ENCODE assay signal across 1 cellular context in the genomic region with DNA sequence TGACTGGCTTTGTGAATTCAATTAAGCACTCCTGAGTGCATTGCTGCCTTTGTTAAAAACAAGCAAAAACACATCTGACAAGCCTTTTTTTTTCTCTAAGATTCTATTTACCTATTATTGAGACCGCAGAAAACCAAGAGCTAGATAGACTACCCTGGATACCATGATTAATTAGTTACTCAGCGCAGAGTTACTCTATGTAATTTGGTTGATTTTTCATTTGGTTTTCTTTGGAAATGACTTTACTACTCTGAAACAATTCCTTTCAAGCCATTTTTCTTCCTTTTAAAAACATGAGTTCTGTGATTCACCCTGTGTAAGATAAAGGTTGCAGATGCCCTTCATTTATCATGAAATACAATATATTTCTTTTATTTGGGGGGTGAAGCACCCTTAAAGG.
TF ChIP-seq lines count a peak whose summit lies in the region.

No MANE protein-coding gene starts in this region.

TF ChIP-seq in HepG2, 621 proteins besides CTCF, POLR2A, EP300 and RAD21:
- TF ChIP-seq, protein P1, sequence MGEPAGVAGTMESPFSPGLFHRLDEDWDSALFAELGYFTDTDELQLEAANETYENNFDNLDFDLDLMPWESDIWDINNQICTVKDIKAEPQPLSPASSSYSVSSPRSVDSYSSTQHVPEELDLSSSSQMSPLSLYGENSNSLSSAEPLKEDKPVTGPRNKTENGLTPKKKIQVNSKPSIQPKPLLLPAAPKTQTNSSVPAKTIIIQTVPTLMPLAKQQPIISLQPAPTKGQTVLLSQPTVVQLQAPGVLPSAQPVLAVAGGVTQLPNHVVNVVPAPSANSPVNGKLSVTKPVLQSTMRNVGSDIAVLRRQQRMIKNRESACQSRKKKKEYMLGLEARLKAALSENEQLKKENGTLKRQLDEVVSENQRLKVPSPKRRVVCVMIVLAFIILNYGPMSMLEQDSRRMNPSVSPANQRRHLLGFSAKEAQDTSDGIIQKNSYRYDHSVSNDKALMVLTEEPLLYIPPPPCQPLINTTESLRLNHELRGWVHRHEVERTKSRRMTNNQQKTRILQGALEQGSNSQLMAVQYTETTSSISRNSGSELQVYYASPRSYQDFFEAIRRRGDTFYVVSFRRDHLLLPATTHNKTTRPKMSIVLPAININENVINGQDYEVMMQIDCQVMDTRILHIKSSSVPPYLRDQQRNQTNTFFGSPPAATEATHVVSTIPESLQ (CRISPR knock-in tag; conservative IDR thresholded peaks at IDR 0.05) = no peak
- no peak for TF ChIP-seq ZNF484 (CRISPR knock-in tag; IDR thresholded peaks at IDR 0.05; ENCODE audit: borderline replicate concordance, low read depth)
- no peak for TF ChIP-seq ZNF737 (CRISPR knock-in tag; IDR thresholded peaks at IDR 0.05; ENCODE audit: borderline replicate concordance)
- TF ChIP-seq ZNF614 (CRISPR knock-in tag; IDR thresholded peaks at IDR 0.05; ENCODE audit: borderline replicate concordance) = no peak
- no peak for TF ChIP-seq HNRNPH1 (optimal IDR thresholded peaks at IDR 0.05; ENCODE audit: low read depth, low read length)
- no peak for TF ChIP-seq PITX1 (CRISPR knock-in tag; IDR thresholded peaks at IDR 0.05)
- no peak for TF ChIP-seq JUN (CRISPR knock-in tag; IDR thresholded peaks at IDR 0.05)
- no peak for TF ChIP-seq YEATS4 (CRISPR knock-in tag; IDR thresholded peaks at IDR 0.05; ENCODE audit: borderline replicate concordance)
- TF ChIP-seq SP140L (CRISPR knock-in tag; IDR thresholded peaks at IDR 0.05; ENCODE audit: borderline replicate concordance) = no peak
- TF ChIP-seq ZNF660 (CRISPR knock-in tag; IDR thresholded peaks at IDR 0.05; ENCODE audit: borderline replicate concordance, low read depth) = no peak
- TF ChIP-seq, protein P2, sequence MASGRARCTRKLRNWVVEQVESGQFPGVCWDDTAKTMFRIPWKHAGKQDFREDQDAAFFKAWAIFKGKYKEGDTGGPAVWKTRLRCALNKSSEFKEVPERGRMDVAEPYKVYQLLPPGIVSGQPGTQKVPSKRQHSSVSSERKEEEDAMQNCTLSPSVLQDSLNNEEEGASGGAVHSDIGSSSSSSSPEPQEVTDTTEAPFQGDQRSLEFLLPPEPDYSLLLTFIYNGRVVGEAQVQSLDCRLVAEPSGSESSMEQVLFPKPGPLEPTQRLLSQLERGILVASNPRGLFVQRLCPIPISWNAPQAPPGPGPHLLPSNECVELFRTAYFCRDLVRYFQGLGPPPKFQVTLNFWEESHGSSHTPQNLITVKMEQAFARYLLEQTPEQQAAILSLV (CRISPR knock-in tag; IDR thresholded peaks at IDR 0.05; ENCODE audit: borderline replicate concordance) = no peak
- TF ChIP-seq BRD4 (CRISPR knock-in tag; IDR thresholded peaks at IDR 0.05) = no peak
- TF ChIP-seq, protein P3, sequence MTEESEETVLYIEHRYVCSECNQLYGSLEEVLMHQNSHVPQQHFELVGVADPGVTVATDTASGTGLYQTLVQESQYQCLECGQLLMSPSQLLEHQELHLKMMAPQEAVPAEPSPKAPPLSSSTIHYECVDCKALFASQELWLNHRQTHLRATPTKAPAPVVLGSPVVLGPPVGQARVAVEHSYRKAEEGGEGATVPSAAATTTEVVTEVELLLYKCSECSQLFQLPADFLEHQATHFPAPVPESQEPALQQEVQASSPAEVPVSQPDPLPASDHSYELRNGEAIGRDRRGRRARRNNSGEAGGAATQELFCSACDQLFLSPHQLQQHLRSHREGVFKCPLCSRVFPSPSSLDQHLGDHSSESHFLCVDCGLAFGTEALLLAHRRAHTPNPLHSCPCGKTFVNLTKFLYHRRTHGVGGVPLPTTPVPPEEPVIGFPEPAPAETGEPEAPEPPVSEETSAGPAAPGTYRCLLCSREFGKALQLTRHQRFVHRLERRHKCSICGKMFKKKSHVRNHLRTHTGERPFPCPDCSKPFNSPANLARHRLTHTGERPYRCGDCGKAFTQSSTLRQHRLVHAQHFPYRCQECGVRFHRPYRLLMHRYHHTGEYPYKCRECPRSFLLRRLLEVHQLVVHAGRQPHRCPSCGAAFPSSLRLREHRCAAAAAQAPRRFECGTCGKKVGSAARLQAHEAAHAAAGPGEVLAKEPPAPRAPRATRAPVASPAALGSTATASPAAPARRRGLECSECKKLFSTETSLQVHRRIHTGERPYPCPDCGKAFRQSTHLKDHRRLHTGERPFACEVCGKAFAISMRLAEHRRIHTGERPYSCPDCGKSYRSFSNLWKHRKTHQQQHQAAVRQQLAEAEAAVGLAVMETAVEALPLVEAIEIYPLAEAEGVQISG (CRISPR knock-in tag; IDR thresholded peaks at IDR 0.05) = no peak
- TF ChIP-seq ZBTB8A (CRISPR knock-in tag; IDR thresholded peaks at IDR 0.05; ENCODE audit: borderline replicate concordance, low read depth) = no peak
- TF ChIP-seq FOXA1 (IDR thresholded peaks at IDR 0.05) = no peak
- no peak for TF ChIP-seq FOXA1 (CRISPR knock-in tag; IDR thresholded peaks at IDR 0.05)
- TF ChIP-seq TBX2 (CRISPR knock-in tag; IDR thresholded peaks at IDR 0.05; ENCODE audit: borderline replicate concordance) = no peak
- TF ChIP-seq TMF1 (CRISPR knock-in tag; IDR thresholded peaks at IDR 0.05; ENCODE audit: low read depth) = no peak
TF ChIP-seq in HepG2: peak in this region for 0.
